Comparison of ENCODE assay signal across 8 cellular contexts in genomic region chr7:30134011-30134410, GRCh38. TPM values are rescaled to one million over a fixed set of nuclear protein-coding genes. Genes with fewer than 3 reads are reported as not detected.
DNase-seq lines count a peak whose midpoint lies in the region; ATAC-seq, FAIRE-seq and TF ChIP-seq lines count a peak whose summit lies in the region.

No MANE protein-coding gene starts in this region.

- in situ Hi-C loops in astrocyte of the spinal cord (cut with HindIII; ENCODE audit: low sequenced_read_pairs) = no loop called here

- peaks cover 0 to 33% (median 14%) of the 10 kb centered on the region in 9 donors for H3K4me1 ChIP-seq in heart right ventricle
- no peaks in the 10 kb centered on the region for H3K4me1 ChIP-seq in mesodermal cell (ENCODE audit: control insufficient read depth, insufficient read depth, low read length, poor library complexity, severe bottlenecking)

- intact Hi-C loops in heart right ventricle (cut with DNase I) (loop anchor here in 1 of 10 donors (5.0 kb wide), 1 partner anchor 107 kb away; the partner anchor contains the start of genes FKBP14 and PLEKHA8), left ventricle myocardium superior (cut with micrococcal nuclease) (no loop called here)

- H3K27ac ChIP-seq in heart right ventricle (peak overlapping the region in 8 of 10 donors; percentile 76 to 95 (median 94)), mesodermal cell (ENCODE audit: low read depth, low read length, severe bottlenecking) (no peak overlapping the region)

- DNase-seq in heart right ventricle (no peak), left ventricle myocardium superior (no peak), astrocyte of the spinal cord (ENCODE audit: low read depth, low spot score) (no peak), urothelium cell line (ENCODE audit: low spot score) (no peak), GF-D8 (lab: John Stamatoyannopoulos, UW) (no peak), RPMI8226 (no peak)

- H3K27me3 ChIP-seq in heart right ventricle = no peaks in the 10 kb centered on the region

- WGBS in heart right ventricle, 2 donors = 46 to 49% methylated on average over 7 of the region's 7 CpGs
- 64 to 68% methylated on average over 4 of the region's 7 CpGs for WGBS in mesodermal cell (ENCODE audit: insufficient coverage in 2 of 2), 2 experiments

- no peak for ATAC-seq in heart right ventricle
- ATAC-seq in left ventricle myocardium superior = no peak
- ATAC-seq in HG03457 (IDR thresholded peaks at IDR 0.05; ENCODE audit: unreplicated experiment) = no peak

- peak overlapping the region; percentile 47 to 99 (median 94) for H3K4me3 ChIP-seq in heart right ventricle
- H3K4me3 ChIP-seq in astrocyte of the spinal cord (ENCODE audit: low read depth, low read length) = peak overlapping the region; percentile 57
- H3K4me3 ChIP-seq in mesodermal cell (ENCODE audit: extremely low read depth, insufficient read depth, low read length, poor library complexity, severe bottlenecking) = peak overlapping the region; percentile 73

- FAIRE-seq in urothelium cell line (lab: Jason Lieb, UNC) = peak; percentile 52

- no peaks in the 10 kb centered on the region for H3K9me3 ChIP-seq in heart right ventricle
- H3K9me3 ChIP-seq in mesodermal cell (ENCODE audit: control insufficient read depth, low read length) = no peaks in the 10 kb centered on the region

- no peak for TF ChIP-seq CTCF in heart right ventricle (IDR thresholded peaks at IDR 0.05)
- no peak for TF ChIP-seq CTCF in astrocyte of the spinal cord (IDR thresholded peaks at IDR 0.05; ENCODE audit: low read depth, low read length)

- no peaks in the 10 kb centered on the region for H3K36me3 ChIP-seq in heart right ventricle
- no peaks in the 10 kb centered on the region for H3K36me3 ChIP-seq in mesodermal cell (ENCODE audit: control insufficient read depth, insufficient read depth, low read length)

RNA-seq across cellular contexts. Expression of gene MTURN, which starts 0.8 kb away (rescaled TPM):
- total RNA-seq in heart right ventricle (10 to 100 TPM; 16.2 to 46.4 (median 31.7) TPM), left ventricle myocardium superior (18.8 TPM)
- polyA plus RNA-seq in heart right ventricle = 10 to 100 TPM in 1 of 2 donors, 1 to 10 TPM in 1; 8.8 to 11.0 TPM
- 14.6 TPM for polyA plus RNA-seq in mesodermal cell (2013, experiment 1 of 2)
- polyA plus RNA-seq in mesodermal cell (2013, experiment 2 of 2) = 9.9 TPM
